In the genomic region with DNA sequence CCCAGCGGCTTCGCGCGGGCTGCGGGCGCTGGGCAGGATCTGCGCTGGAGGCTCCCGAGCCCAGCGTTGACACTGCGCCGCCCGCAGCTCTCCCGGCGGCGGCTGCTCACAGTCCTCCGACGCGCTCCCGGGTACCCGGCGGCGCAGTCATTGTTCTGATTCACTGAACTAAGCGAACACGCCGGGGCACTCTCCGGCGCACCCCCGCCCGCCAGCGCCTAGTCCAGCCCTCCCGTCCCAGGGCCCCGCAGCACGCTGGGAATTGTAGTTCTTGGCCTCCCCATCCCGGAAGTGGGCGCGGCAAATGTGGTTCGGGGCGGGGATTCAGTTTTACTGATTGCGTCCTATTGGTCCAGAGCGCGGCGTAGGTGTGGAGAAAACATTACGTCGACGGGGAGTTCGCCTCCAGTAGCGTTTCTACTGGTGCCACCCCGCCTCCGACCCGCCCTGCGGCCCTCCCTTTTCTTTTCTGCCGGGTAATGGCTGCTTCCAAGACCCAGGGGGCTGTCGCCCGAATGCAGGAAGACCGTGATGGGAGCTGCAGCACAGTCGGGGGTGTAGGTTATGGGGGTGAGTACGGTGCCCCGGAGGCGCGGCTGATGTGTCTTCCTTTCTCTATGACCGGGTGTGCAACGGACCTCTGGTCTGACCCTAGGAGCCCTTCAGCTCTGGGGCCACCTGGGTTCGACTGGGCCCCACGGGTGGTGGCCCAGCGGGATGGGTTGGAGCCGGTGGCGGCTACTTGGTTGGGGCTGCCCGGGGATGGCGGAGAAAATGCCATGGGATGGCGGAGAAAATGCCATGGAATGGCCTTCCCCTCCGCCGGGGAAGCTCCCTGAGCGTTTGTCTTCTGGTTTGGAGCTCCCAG, we compare ENCODE assay signal across 8 cellular contexts. TPM values are rescaled to one million over a fixed set of nuclear protein-coding genes. Genes with fewer than 3 reads are reported as not detected.
DNase-seq lines count a peak whose midpoint lies in the region; ATAC-seq and TF ChIP-seq lines count a peak whose summit lies in the region.

A gene with protein sequence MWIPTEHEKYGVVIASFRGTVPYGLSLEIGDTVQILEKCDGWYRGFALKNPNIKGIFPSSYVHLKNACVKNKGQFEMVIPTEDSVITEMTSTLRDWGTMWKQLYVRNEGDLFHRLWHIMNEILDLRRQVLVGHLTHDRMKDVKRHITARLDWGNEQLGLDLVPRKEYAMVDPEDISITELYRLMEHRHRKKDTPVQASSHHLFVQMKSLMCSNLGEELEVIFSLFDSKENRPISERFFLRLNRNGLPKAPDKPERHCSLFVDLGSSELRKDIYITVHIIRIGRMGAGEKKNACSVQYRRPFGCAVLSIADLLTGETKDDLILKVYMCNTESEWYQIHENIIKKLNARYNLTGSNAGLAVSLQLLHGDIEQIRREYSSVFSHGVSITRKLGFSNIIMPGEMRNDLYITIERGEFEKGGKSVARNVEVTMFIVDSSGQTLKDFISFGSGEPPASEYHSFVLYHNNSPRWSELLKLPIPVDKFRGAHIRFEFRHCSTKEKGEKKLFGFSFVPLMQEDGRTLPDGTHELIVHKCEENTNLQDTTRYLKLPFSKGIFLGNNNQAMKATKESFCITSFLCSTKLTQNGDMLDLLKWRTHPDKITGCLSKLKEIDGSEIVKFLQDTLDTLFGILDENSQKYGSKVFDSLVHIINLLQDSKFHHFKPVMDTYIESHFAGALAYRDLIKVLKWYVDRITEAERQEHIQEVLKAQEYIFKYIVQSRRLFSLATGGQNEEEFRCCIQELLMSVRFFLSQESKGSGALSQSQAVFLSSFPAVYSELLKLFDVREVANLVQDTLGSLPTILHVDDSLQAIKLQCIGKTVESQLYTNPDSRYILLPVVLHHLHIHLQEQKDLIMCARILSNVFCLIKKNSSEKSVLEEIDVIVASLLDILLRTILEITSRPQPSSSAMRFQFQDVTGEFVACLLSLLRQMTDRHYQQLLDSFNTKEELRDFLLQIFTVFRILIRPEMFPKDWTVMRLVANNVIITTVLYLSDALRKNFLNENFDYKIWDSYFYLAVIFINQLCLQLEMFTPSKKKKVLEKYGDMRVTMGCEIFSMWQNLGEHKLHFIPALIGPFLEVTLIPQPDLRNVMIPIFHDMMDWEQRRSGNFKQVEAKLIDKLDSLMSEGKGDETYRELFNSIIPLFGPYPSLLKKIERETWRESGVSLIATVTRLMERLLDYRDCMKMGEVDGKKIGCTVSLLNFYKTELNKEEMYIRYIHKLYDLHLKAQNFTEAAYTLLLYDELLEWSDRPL (N-terminal part only) (minus strand): TSS at position 162 of the 868 bp plus-strand sequence. CDS start 261 bp downstream, outside the sequence.
A gene with protein sequence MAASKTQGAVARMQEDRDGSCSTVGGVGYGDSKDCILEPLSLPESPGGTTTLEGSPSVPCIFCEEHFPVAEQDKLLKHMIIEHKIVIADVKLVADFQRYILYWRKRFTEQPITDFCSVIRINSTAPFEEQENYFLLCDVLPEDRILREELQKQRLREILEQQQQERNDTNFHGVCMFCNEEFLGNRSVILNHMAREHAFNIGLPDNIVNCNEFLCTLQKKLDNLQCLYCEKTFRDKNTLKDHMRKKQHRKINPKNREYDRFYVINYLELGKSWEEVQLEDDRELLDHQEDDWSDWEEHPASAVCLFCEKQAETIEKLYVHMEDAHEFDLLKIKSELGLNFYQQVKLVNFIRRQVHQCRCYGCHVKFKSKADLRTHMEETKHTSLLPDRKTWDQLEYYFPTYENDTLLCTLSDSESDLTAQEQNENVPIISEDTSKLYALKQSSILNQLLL (plus strand): TSS at position 458 of the 868 bp plus-strand sequence. CDS start 22 bp downstream, at position 480.

- CTCF ChIA-PET in IMR-90 (lab: Yijun Ruan, JAX) (interaction anchor here (0.6 to 1.2 kb wide), 4 partner anchors 12 to 1482 kb away, joined by 3 to 4 read pairs (median 3); no protein-coding TSS in a partner anchor), OCI-LY7 (lab: Charles Lee; ENCODE audit: unreplicated experiment) (interaction anchor here (0.6 kb wide), 1 partner anchor 15 kb away, joined by 3 read pairs; no protein-coding TSS in a partner anchor)

- H3K18ac ChIP-seq in IMR-90 (ENCODE audit: low read depth, low read length), result peak within 1 kb of the TSS; percentile 19

- peaks cover 30 to 57% of the 10 kb centered on the region in 2 experiments for H3K79me1 ChIP-seq in IMR-90 (ENCODE audit: low read depth in 1 of 2, low read length in 2 of 2)

- intact Hi-C loops in IMR-90 (cut with micrococcal nuclease), result loop anchor here (2.0 to 10.0 kb wide), 4 partner anchors 186 to 244 kb away; a partner anchor contains a TSS
- intact Hi-C loops in OCI-LY7 (cut with micrococcal nuclease; ENCODE audit: unreplicated experiment), result loop anchor here (1.0 to 10.0 kb wide), 6 partner anchors 186 to 908 kb away; a partner anchor contains a TSS

- no peaks in the 10 kb centered on the region; the same call in 1 of the 2 replicates for H3K9me2 ChIP-seq in OCI-LY7 (ENCODE audit: insufficient read depth, low read length)

- peak within 1 kb of the TSS; percentile 71 for H3K4me3 ChIP-seq in IMR-90 (ENCODE audit: insufficient read depth, low read depth, low read length)
- H3K4me3 ChIP-seq in OCI-LY7 (ENCODE audit: low read depth, low read length, poor library complexity, severe bottlenecking), result peak within 1 kb of the TSS; percentile 95
- H3K4me3 ChIP-seq in epithelial cell of esophagus (ENCODE audit: low read length), result peak within 1 kb of the TSS; percentile 90
- H3K4me3 ChIP-seq in mononuclear cell (ENCODE audit: low read length), result peak within 1 kb of the TSS; percentile 95

- peak within 1 kb of the TSS; percentile 68; the same call in 1 of the 2 replicates for H2BK20ac ChIP-seq in IMR-90 (ENCODE audit: low read depth, low read length)

- H3K36me3 ChIP-seq in IMR-90 (ENCODE audit: control insufficient read depth, insufficient read depth, low read length), result no peaks in the 10 kb centered on the region
- no peaks in the 10 kb centered on the region for H3K36me3 ChIP-seq in OCI-LY7 (ENCODE audit: insufficient read depth, low read length)

- peak within 1 kb of the TSS; percentile 92 for H2AK9ac ChIP-seq in IMR-90 (replicated peaks; ENCODE audit: low read depth, low read length, poor library complexity)

- peak within 1 kb of the TSS; percentile 38 for H4K91ac ChIP-seq in IMR-90 (ENCODE audit: insufficient read depth, low read depth, low read length)

- H3K9ac ChIP-seq in IMR-90 (ENCODE audit: low read depth, low read length), result peak within 1 kb of the TSS; percentile 77

- peak; percentile 23; the same call in 1 of the 2 replicates for TF ChIP-seq RAD21 in IMR-90 (IDR thresholded peaks at IDR 0.05; ENCODE audit: low read length)

- in situ Hi-C loops in IMR-90 (cut with MboI; ENCODE audit: low sequenced_read_pairs), result loop anchor here (10.0 to 25.0 kb wide), 2 partner anchors 208 to 444 kb away; no protein-coding TSS in a partner anchor

- no peak within 1 kb of the TSS; the same call in 1 of the 2 replicates for H4K5ac ChIP-seq in IMR-90 (ENCODE audit: low read depth, low read length)

- ATAC-seq in GM21529 (IDR thresholded peaks at IDR 0.05; ENCODE audit: unreplicated experiment), result peak; percentile 92
- peak; percentile 91 for ATAC-seq in IMR-90 (ENCODE audit: low read depth)

- H3K27ac ChIP-seq in IMR-90 (ENCODE audit: insufficient read depth, low read length), result peak within 1 kb of the TSS; percentile 62
- no peak within 1 kb of the TSS for H3K27ac ChIP-seq in OCI-LY7 (ENCODE audit: low read depth, low read length, poor library complexity, severe bottlenecking)

- H4K20me1 ChIP-seq in IMR-90 (ENCODE audit: insufficient read depth, low read length), result no peaks in the 10 kb centered on the region; the same call in 1 of the 2 replicates
- H4K20me1 ChIP-seq in OCI-LY7 (ENCODE audit: insufficient read depth, low read length), result no peaks in the 10 kb centered on the region

- H3K4me2 ChIP-seq in IMR-90 (ENCODE audit: low read depth, low read length) (peak within 1 kb of the TSS; percentile 98), OCI-LY7 (ENCODE audit: low read length) (peak within 1 kb of the TSS; percentile 95)

- H3K9me3 ChIP-seq in IMR-90 (ENCODE audit: control insufficient read depth, insufficient read depth, low read length) (no peaks in the 10 kb centered on the region), OCI-LY7 (ENCODE audit: low read length) (no peaks in the 10 kb centered on the region), mononuclear cell (ENCODE audit: low read depth, low read length) (no peaks in the 10 kb centered on the region)

- H3K4me1 ChIP-seq in IMR-90 (ENCODE audit: control insufficient read depth, insufficient read depth, low read length) (peaks cover 3% of the 10 kb centered on the region; the same call in 1 of the 2 replicates), OCI-LY7 (ENCODE audit: insufficient read depth, low read length, poor library complexity, severe bottlenecking) (peaks cover 21% of the 10 kb centered on the region), mononuclear cell (ENCODE audit: insufficient read depth, low read length) (peaks cover 35% of the 10 kb centered on the region)

- BruUV-seq in IMR-90 (replicated peaks; lab: Mats Ljungman, UMichigan) (no TSS peak), OCI-LY7 (replicated peaks; lab: Mats Ljungman, UMichigan) (TSS peak; percentile 76)

- peak within 1 kb of the TSS; percentile 69 for H2BK120ac ChIP-seq in IMR-90 (ENCODE audit: low read depth, low read length)

- POLR2A ChIA-PET in IMR-90 (lab: Charles Lee; ENCODE audit: unreplicated experiment), result no interaction called here
- POLR2A ChIA-PET in OCI-LY7 (lab: Charles Lee), result interaction anchor here (0.5 to 1.6 kb wide), 5 partner anchors 54 to 283 kb away, joined by 3 to 6 read pairs (median 3); a partner anchor contains a TSS

- peak within 1 kb of the TSS; percentile 96 for H3K23ac ChIP-seq in IMR-90 (ENCODE audit: low read depth, low read length)

- H3K79me2 ChIP-seq in OCI-LY7 (ENCODE audit: insufficient read depth, low read depth, low read length), result peaks cover 16% of the 10 kb centered on the region

- peak within 1 kb of the TSS; percentile 70 for H3K56ac ChIP-seq in IMR-90 (ENCODE audit: extremely low read depth, insufficient read depth, low read length)

- H4K8ac ChIP-seq in IMR-90 (ENCODE audit: low read depth in 2 of 2, low read length in 2 of 2), result peak within 1 kb of the TSS; percentile 29 to 79; a peak in 3 of 4 replicates

- H2AK5ac ChIP-seq in IMR-90 (ENCODE audit: low read depth, low read length), result no peak within 1 kb of the TSS; the same call in 1 of the 2 replicates

- TF ChIP-seq CTCF in IMR-90 (conservative IDR thresholded peaks at IDR 0.05; ENCODE audit: low read depth, low read length) (no peak), OCI-LY7 (conservative IDR thresholded peaks at IDR 0.05; ENCODE audit: low read length) (no peak), epithelial cell of esophagus (IDR thresholded peaks at IDR 0.05; ENCODE audit: insufficient read depth, low read depth, low read length, missing control alignments) (no peak)

- H3K14ac ChIP-seq in IMR-90 (replicated peaks; ENCODE audit: low read depth, low read length), result peak within 1 kb of the TSS; percentile 74

- H2BK5ac ChIP-seq in IMR-90 (ENCODE audit: low read depth, low read length, poor library complexity, severe bottlenecking), result peak within 1 kb of the TSS; percentile 65

- 0% methylated on average over 29 of the region's 73 CpGs; no CpG with 5 or more reads in 1 of the 2 experiments for WGBS in IMR-90 (ENCODE audit: extremely low coverage in 2 of 2, insufficient read length in 1 of 2), 2 experiments

- H2AFZ ChIP-seq in IMR-90 (replicated peaks; ENCODE audit: low read length, poor library complexity), result peak within 1 kb of the TSS; percentile 95
- peak within 1 kb of the TSS; percentile 88 for H2AFZ ChIP-seq in OCI-LY7 (ENCODE audit: low read length)

- H3K27me3 ChIP-seq in IMR-90 (ENCODE audit: control insufficient read depth, insufficient read depth, low read length), result no peaks in the 10 kb centered on the region
- H3K27me3 ChIP-seq in mononuclear cell (ENCODE audit: insufficient read depth, low read length), result peaks cover 34% of the 10 kb centered on the region

- dilution Hi-C loops in IMR-90 (cut with HindIII; ENCODE audit: low sequenced_read_pairs, unreplicated experiment), result no loop called here

- peak; percentile 87 for TF ChIP-seq POLR2A in IMR-90 (IDR thresholded peaks at IDR 0.05; ENCODE audit: low read depth, low read length)

- H3K9me1 ChIP-seq in IMR-90 (ENCODE audit: insufficient read depth, low read length), result no peaks in the 10 kb centered on the region

- H2BK15ac ChIP-seq in IMR-90 (ENCODE audit: low read depth, low read length), result peak within 1 kb of the TSS; percentile 69; the same call in 1 of the 3 replicates

- peak within 1 kb of the TSS; percentile 76 for H3K4ac ChIP-seq in IMR-90 (ENCODE audit: low read depth, low read length)

- peak; percentile 95 for DNase-seq in DMS114 treated with DMSO at 0.1 percent for 48 hours (lab: John Stamatoyannopoulos, UW; ENCODE audit: unreplicated experiment)
- DNase-seq in IMR-90, result peak; percentile 99
- DNase-seq in OCI-LY7 (ENCODE audit: low spot score), result peak; percentile 99
- peak; percentile 100 for DNase-seq in activated T-cell treated with anti-CD3 and anti-CD28 coated beads for 4 hours
- peak; percentile 100 for DNase-seq in epithelial cell of esophagus (ENCODE audit: low read depth)
- peak; percentile 97 to 99 for DNase-seq in stimulated activated CD8-positive, alpha-beta memory T cell treated with anti-CD3 and anti-CD28 coated beads, Interleukin-2, amount 100 ng/mL, for 48 hours (ENCODE audit: low read depth in 2 of 2)

RNA-seq across cellular contexts. Expression of the first gene that starts in this region (rescaled TPM):
- total RNA-seq in IMR-90 (2012; rRNA removed) (12.2 and 14.2 TPM in 2 replicates), OCI-LY7 (2022) (0.91 and 2.8 TPM in 2 replicates), mononuclear cell (5.6 TPM)
- 4.2 and 4.4 TPM in 2 replicates for polyA plus RNA-seq in IMR-90 (2012; rRNA removed)
- 1.8 and 2.3 TPM in 2 replicates for polyA plus RNA-seq in IMR-90 (2012; cell fraction: cytosol; rRNA removed)
- 7.2 and 10.9 TPM in 2 replicates for polyA plus RNA-seq in IMR-90 (2012; cell fraction: nucleus; rRNA removed; ENCODE audit: low replicate concordance)
- 1.9 and 4.9 TPM in 2 replicates for total RNA-seq in OCI-LY7 (2014; rRNA removed; shearing (Covaris generic))

RNA-seq across cellular contexts. Expression of the second gene that starts in this region (rescaled TPM):
- total RNA-seq in IMR-90 (2012; rRNA removed) (21.3 and 45.0 TPM in 2 replicates), OCI-LY7 (2022) (20.5 and 22.6 TPM in 2 replicates), mononuclear cell (62.8 TPM)
- polyA plus RNA-seq in IMR-90 (2012; rRNA removed), result 6.0 and 7.3 TPM in 2 replicates
- polyA plus RNA-seq in IMR-90 (2012; cell fraction: cytosol; rRNA removed), result 2.5 and 3.2 TPM in 2 replicates
- polyA plus RNA-seq in IMR-90 (2012; cell fraction: nucleus; rRNA removed; ENCODE audit: low replicate concordance), result 0.51 and 4.0 TPM in 2 replicates
- total RNA-seq in OCI-LY7 (2014; rRNA removed; shearing (Covaris generic)), result 16.9 and 18.1 TPM in 2 replicates
